In genomic region chr20:35664544-35665206, GRCh38 we compare ENCODE assay signal across 1 cellular context.
TF ChIP-seq lines count a peak whose summit lies in the region.

Gene CPNE1, minus strand, starts transcription at chr20:35664900. Its CDS starts 31,977 bp downstream, at chr20:35632923.
Gene RBM12, minus strand, starts transcription at chr20:35664900. Its CDS starts 9,578 bp downstream, at chr20:35655322.

TF ChIP-seq in HepG2, 621 proteins besides CTCF, POLR2A, EP300 and RAD21 (continued from another document and continues in another):
- TF ChIP-seq PRDM15 (CRISPR knock-in tag; IDR thresholded peaks at IDR 0.05) (peak; percentile 43; the same call in 1 of the 2 replicates), KLF6 (CRISPR knock-in tag; IDR thresholded peaks at IDR 0.05) (peak; percentile 97), ZNF879 (CRISPR knock-in tag; IDR thresholded peaks at IDR 0.05) (0 out of 2 replicates have a peak, but pooled peaks have one; percentile 55), ETV6 (CRISPR knock-in tag; conservative IDR thresholded peaks at IDR 0.05) (peak; percentile 83; the same call in 1 of the 2 replicates), PRDM4 (CRISPR knock-in tag; IDR thresholded peaks at IDR 0.05; ENCODE audit: borderline replicate concordance) (peak; percentile 79; the same call in 1 of the 2 replicates), ZNF883 (CRISPR knock-in tag; IDR thresholded peaks at IDR 0.05; ENCODE audit: not compliant biosample characterization) (peak; percentile 96), HNF1B (CRISPR knock-in tag; IDR thresholded peaks at IDR 0.05) (peak; percentile 98), CENPX (CRISPR knock-in tag; IDR thresholded peaks at IDR 0.05) (no peak), POLR2AphosphoS5 (IDR thresholded peaks at IDR 0.05; ENCODE audit: low read depth, low read length) (peak; percentile 100), ZNF230 (CRISPR knock-in tag; IDR thresholded peaks at IDR 0.05) (peak; percentile 91), ZNF326 (CRISPR knock-in tag; IDR thresholded peaks at IDR 0.05; ENCODE audit: borderline replicate concordance) (no peak), DRAP1 (CRISPR knock-in tag; IDR thresholded peaks at IDR 0.05) (peak; percentile 97), SMC3 (IDR thresholded peaks at IDR 0.05; ENCODE audit: low read length) (no peak), SMAD3 (CRISPR knock-in tag; IDR thresholded peaks at IDR 0.05) (peak; percentile 77), ZNF513 (CRISPR knock-in tag; conservative IDR thresholded peaks at IDR 0.05) (no peak), ZUFSP (CRISPR knock-in tag; IDR thresholded peaks at IDR 0.05; ENCODE audit: borderline replicate concordance) (no peak), ZNF34 (CRISPR knock-in tag; IDR thresholded peaks at IDR 0.05; ENCODE audit: borderline replicate concordance) (peak; percentile 99), RFXANK (CRISPR knock-in tag; IDR thresholded peaks at IDR 0.05) (0 out of 2 replicates have a peak, but pooled peaks have one; percentile 49), NR2F6 (IDR thresholded peaks at IDR 0.05) (no peak), NR2F6 (CRISPR knock-in tag; IDR thresholded peaks at IDR 0.05) (peak; percentile 75; the same call in 1 of the 2 replicates), HBP1 (CRISPR knock-in tag; IDR thresholded peaks at IDR 0.05; ENCODE audit: low read depth) (peak; percentile 79), ZNF574 (CRISPR knock-in tag; IDR thresholded peaks at IDR 0.05) (peak; percentile 94), CCDC6 (CRISPR knock-in tag; IDR thresholded peaks at IDR 0.05) (peak; percentile 98), U2AF1 (optimal IDR thresholded peaks at IDR 0.05; ENCODE audit: low read depth, low read length) (peak; percentile 70), ZNF296 (CRISPR knock-in tag; conservative IDR thresholded peaks at IDR 0.05) (peak; percentile 89; the same call in 1 of the 2 replicates), ZBTB20 (CRISPR knock-in tag; IDR thresholded peaks at IDR 0.05; ENCODE audit: borderline replicate concordance, low read depth) (peak; percentile 97), KMT2A (CRISPR knock-in tag; IDR thresholded peaks at IDR 0.05) (peak; percentile 93), PLRG1 (conservative IDR thresholded peaks at IDR 0.05) (no peak), ZNF773 (CRISPR knock-in tag; IDR thresholded peaks at IDR 0.05; ENCODE audit: borderline replicate concordance) (peak; percentile 23; the same call in 1 of the 2 replicates), MBD4 (IDR thresholded peaks at IDR 0.05; ENCODE audit: borderline replicate concordance, low read length) (no peak), ONECUT2 (CRISPR knock-in tag; IDR thresholded peaks at IDR 0.05) (peak; percentile 9; the same call in 1 of the 2 replicates), ZFAT (CRISPR knock-in tag; conservative IDR thresholded peaks at IDR 0.05) (no peak; the same call in 1 of the 2 replicates), NFATC3 (CRISPR knock-in tag; IDR thresholded peaks at IDR 0.05) (peak; percentile 96; the same call in 1 of the 2 replicates), TBL1XR1 (IDR thresholded peaks at IDR 0.05; ENCODE audit: borderline replicate concordance, low read length, partially characterized antibody) (peak; percentile 77), ISL2 (CRISPR knock-in tag; IDR thresholded peaks at IDR 0.05) (peak; percentile 91), ZSCAN21 (CRISPR knock-in tag; IDR thresholded peaks at IDR 0.05; ENCODE audit: borderline replicate concordance) (peak; percentile 94), DMAP1 (CRISPR knock-in tag; IDR thresholded peaks at IDR 0.05) (peak; percentile 100), HOXA7 (CRISPR knock-in tag; IDR thresholded peaks at IDR 0.05) (no peak), GPBP1L1 (CRISPR knock-in tag; IDR thresholded peaks at IDR 0.05) (no peak), SYNCRIP (IDR thresholded peaks at IDR 0.05; ENCODE audit: insufficient read depth, low read depth, low read length) (no peak), RNF2 (conservative IDR thresholded peaks at IDR 0.05; ENCODE audit: low read depth) (peak; percentile 89), MIXL1 (CRISPR knock-in tag; IDR thresholded peaks at IDR 0.05) (peak; percentile 93), PHF8 (CRISPR knock-in tag; IDR thresholded peaks at IDR 0.05) (peak; percentile 99)
